ENCODE assay signal across 13 cellular contexts in the genomic region with DNA sequence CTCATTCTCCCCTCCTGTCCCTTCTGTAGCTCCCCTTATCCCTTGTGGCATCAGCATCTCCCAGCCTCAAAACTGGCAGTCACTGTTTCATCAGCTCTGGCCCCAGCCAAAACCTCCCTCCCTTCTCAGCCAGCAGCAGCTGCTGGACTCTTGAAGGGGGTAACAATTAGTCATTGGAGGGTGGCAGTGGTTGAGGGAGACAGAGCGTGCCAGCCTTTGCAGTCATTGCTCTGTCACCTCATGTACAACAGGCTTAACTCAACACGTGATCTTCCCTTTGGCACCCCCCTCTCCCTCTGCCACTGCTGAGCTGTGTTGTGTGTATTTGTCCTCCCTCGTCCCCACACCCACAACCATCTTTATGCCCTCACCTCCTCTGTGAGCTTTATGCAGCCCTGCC. TPM values are rescaled to one million over a fixed set of nuclear protein-coding genes. Genes with fewer than 3 reads are reported as not detected.
DNase-seq lines count a peak whose midpoint lies in the region; ATAC-seq and TF ChIP-seq lines count a peak whose summit lies in the region.
"Had no signal": no experiment of that assay in that cellular context is flagged by ENCODE, and none has a peak within 500 bp of the region (broad histone marks: within the 10 kb centered on the region; RNA-seq: fewer than 3 reads in every experiment).

No MANE protein-coding gene starts in this region.

- H4K20me1 ChIP-seq in PC-3 (ENCODE audit: low read length), result no peaks in the 10 kb centered on the region

- no peaks in the 10 kb centered on the region for H3K79me2 ChIP-seq in PC-3 (ENCODE audit: low read length)

- H2AFZ ChIP-seq in PC-3 (ENCODE audit: low read length), result no peak overlapping the region

- POLR2A ChIA-PET in PC-3 (lab: Charles Lee; ENCODE audit: unreplicated experiment), result no interaction called here

- H3K4me3 ChIP-seq in PC-3 (ENCODE audit: low read length) (no peak overlapping the region), kidney epithelial cell (ENCODE audit: low read depth, low read length) (no peak overlapping the region), lower lobe of right lung (no peak overlapping the region)

- CTCF ChIA-PET in PC-3 (lab: Charles Lee), result no interaction called here

- H3K27ac ChIP-seq in PC-3 (ENCODE audit: low read length) (no peak overlapping the region), lower lobe of right lung (no peak overlapping the region)
- H3K27ac ChIP-seq: neutrophil had no signal

- H3K4me1 ChIP-seq in PC-3 (ENCODE audit: insufficient read depth, low read length) (no peaks in the 10 kb centered on the region), lower lobe of right lung (no peaks in the 10 kb centered on the region)

- peak; percentile 26 for DNase-seq in AG08395 (ENCODE audit: low spot score)
- DNase-seq in H4 (ENCODE audit: low spot score), result peak; percentile 89
- DNase-seq in PC-3, result peak; percentile 32
- DNase-seq in kidney epithelial cell (ENCODE audit: low read depth), result peak; percentile 14
- DNase-seq in lower lobe of right lung, result no peak
- DNase-seq in stimulated activated CD4-positive, alpha-beta T cell treated with anti-CD3 and anti-CD28 coated beads, Interleukin-4, amount 100 ng/mL, for 4 hours, result no peak
- no peak for DNase-seq in DMS153 treated with DMSO at 0.1 percent for 48 hours (lab: John Stamatoyannopoulos, UW; ENCODE audit: unreplicated experiment)
- DNase-seq: activated CD4-positive, alpha-beta memory T cell treated with anti-CD3 and anti-CD28 coated beads for 36 hours; activated naive CD4-positive, alpha-beta T cell; kidney; T-helper 2 cell had no signal

- BruUV-seq in PC-3 (replicated peaks; lab: Mats Ljungman, UMichigan), result no TSS peak

- H3K36me3 ChIP-seq in PC-3 (ENCODE audit: low read depth, low read length), result no peaks in the 10 kb centered on the region
- no peaks in the 10 kb centered on the region for H3K36me3 ChIP-seq in kidney epithelial cell (ENCODE audit: control insufficient read depth, insufficient read depth, low read length)
- H3K36me3 ChIP-seq in lower lobe of right lung, result no peaks in the 10 kb centered on the region
- H3K36me3 ChIP-seq: neutrophil had no signal

- H3K9me3 ChIP-seq in PC-3 (ENCODE audit: low read length) (no peaks in the 10 kb centered on the region), lower lobe of right lung (no peaks in the 10 kb centered on the region)
- H3K9me3 ChIP-seq: neutrophil had no signal

- no peaks in the 10 kb centered on the region for H3K27me3 ChIP-seq in PC-3 (ENCODE audit: low read length)
- no peaks in the 10 kb centered on the region for H3K27me3 ChIP-seq in kidney epithelial cell (ENCODE audit: control insufficient read depth, insufficient read depth, low read length)
- H3K27me3 ChIP-seq in lower lobe of right lung (ENCODE audit: low read depth), result no peaks in the 10 kb centered on the region
- H3K27me3 ChIP-seq: neutrophil had no signal

- H3K9ac ChIP-seq in PC-3 (ENCODE audit: low read length), result no peak overlapping the region

- H3F3A ChIP-seq in PC-3 (ENCODE audit: low read length, unreplicated experiment), result no peaks in the 10 kb centered on the region

- ATAC-seq in PC-3, result peak; percentile 22; the same call in 1 of the 2 replicates
- no peak for ATAC-seq in lower lobe of right lung
- no peak for ATAC-seq in GM19328 (IDR thresholded peaks at IDR 0.05; ENCODE audit: unreplicated experiment)

- H3K4me2 ChIP-seq in PC-3 (ENCODE audit: low read length), result no peak overlapping the region

- no peak for TF ChIP-seq CTCF in PC-3 (conservative IDR thresholded peaks at IDR 0.05; ENCODE audit: low read depth, low read length)
- TF ChIP-seq CTCF in kidney epithelial cell (IDR thresholded peaks at IDR 0.05; ENCODE audit: insufficient read depth, low read length, poor library complexity, severe bottlenecking), result no peak
- TF ChIP-seq CTCF in lower lobe of right lung (IDR thresholded peaks at IDR 0.05), result no peak

- H3K9me2 ChIP-seq in PC-3 (replicated peaks; ENCODE audit: low read length), result no peaks in the 10 kb centered on the region

- intact Hi-C loops in PC-3 (cut with micrococcal nuclease) (no loop called here), lower lobe of right lung (cut with DNase I) (no loop called here)

RNA-seq across cellular contexts. Expression of a gene that starts 28.2 kb away (rescaled TPM):
- not detected in 2 replicates for total RNA-seq in H4 (2014; rRNA removed; shearing (Covaris generic))
- total RNA-seq in PC-3 (2014; rRNA removed), result not detected in 2 replicates
- total RNA-seq in kidney epithelial cell, result not detected in 2 replicates
- 3.1 TPM for total RNA-seq in lower lobe of right lung
- total RNA-seq: activated CD4-positive, alpha-beta memory T cell treated with anti-CD3 and anti-CD28 coated beads for 36 hours; kidney had no signal

RNA-seq across cellular contexts. Expression of a gene that starts 58.7 kb away (rescaled TPM):
- total RNA-seq in H4 (2014; rRNA removed; shearing (Covaris generic)), result 246 and 249 TPM in 2 replicates
- 78.8 and 95.8 TPM in 2 replicates for total RNA-seq in PC-3 (2014; rRNA removed)
- 79.0 and 98.1 TPM in 2 replicates for total RNA-seq in kidney epithelial cell
- 109 TPM for total RNA-seq in lower lobe of right lung

Comparison
In these comparisons a context has a peak if more than half of its experiments do, and no peak if none do; other contexts are left out.
1. DNase-seq: peak in AG08395 (single experiment), H4 (single experiment), PC-3 (single experiment) and kidney epithelial cell (single experiment); none in lower lobe of right lung (single experiment), stimulated activated CD4-positive, alpha-beta T cell treated with anti-CD3 and anti-CD28 coated beads, Interleukin-4, amount 100 ng/mL, for 4 hours (0 of 2) and DMS153 treated with DMSO at 0.1 percent for 48 hours (single experiment).